In genomic region chr1:239543873-239544272, GRCh38 we compare ENCODE assay signal across 10 cellular contexts.
"Had no signal": no experiment of that assay in that cellular context is flagged by ENCODE, and none has a peak within 500 bp of the region (broad histone marks: within the 10 kb centered on the region; RNA-seq: fewer than 3 reads in every experiment).

No MANE protein-coding gene starts in this region.

- H3K4me2 ChIP-seq: GM23338, KMS-11 had no signal

- H3K36me3 ChIP-seq: HAP-1 had no signal

- H3K4me3 ChIP-seq: GM23338, HAP-1 had no signal

- H3K27me3 Mint-ChIP-seq: IgD-negative memory B cell had no signal

- H2AFZ ChIP-seq: GM23338 had no signal

- DNase-seq: H7, HFFc6, KBM-7 had no signal

- H3K9me3 ChIP-seq: HAP-1 had no signal

- H3K27ac Mint-ChIP-seq: GM23338, HFFc6, IgD-negative memory B cell had no signal

- H3K27ac ChIP-seq: HL-60, KMS-11 had no signal

- H3K4me3 Mint-ChIP-seq: GM23338, HFFc6, IgD-negative memory B cell had no signal

- H3K9ac ChIP-seq: KMS-11 had no signal

- FAIRE-seq: HepG2 had no signal

- ATAC-seq: GM23338, HCT116, HepG2 had no signal

- H3K4me1 Mint-ChIP-seq: IgD-negative memory B cell had no signal
